Comparison of ENCODE assay signal across 8 cellular contexts in the genomic region with DNA sequence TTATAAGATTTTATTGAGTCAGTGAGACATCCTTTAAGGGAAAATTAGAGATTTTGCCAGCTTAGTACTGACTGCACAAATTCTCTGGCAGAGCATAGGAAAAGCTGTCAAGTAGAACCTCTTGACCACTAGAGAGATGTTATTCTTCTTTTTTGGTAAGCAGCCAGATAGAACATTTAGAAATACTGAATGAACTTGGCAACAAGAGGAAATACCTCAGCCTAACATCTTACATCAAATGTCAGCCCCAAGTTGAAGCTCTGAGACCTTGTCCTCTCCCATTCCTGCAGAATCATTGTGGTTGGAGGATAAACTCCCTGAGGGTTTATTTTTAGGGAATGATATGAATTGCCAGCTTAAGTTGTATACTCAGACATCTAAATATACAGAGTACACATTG. TPM values are rescaled to one million over a fixed set of nuclear protein-coding genes. Genes with fewer than 3 reads are reported as not detected.
A peak's percentile ranks its signal among the peaks of the same experiment; 100 is the strongest.
DNase-seq lines count a peak whose midpoint lies in the region; ATAC-seq and TF ChIP-seq lines count a peak whose summit lies in the region.

No MANE protein-coding gene starts in this region.

- no peak for TF ChIP-seq EP300 in Ishikawa (IDR thresholded peaks at IDR 0.05; ENCODE audit: borderline replicate concordance)

- H3K4me1 ChIP-seq in breast epithelium (peaks cover 0 to 18% of the 10 kb centered on the region in 2 donors), thoracic aorta (ENCODE audit: control insufficient read depth in 1 of 2, low read depth in 2 of 2) (peaks cover 54 to 71% of the 10 kb centered on the region in 2 donors)

- H3K9me3 ChIP-seq in breast epithelium: no peaks in the 10 kb centered on the region
- H3K9me3 ChIP-seq in thoracic aorta: no peaks in the 10 kb centered on the region

- TF ChIP-seq RAD21 in Ishikawa (IDR thresholded peaks at IDR 0.05; ENCODE audit: low read depth): no peak

- TF ChIP-seq CTCF in breast epithelium (IDR thresholded peaks at IDR 0.05) (no peak), thoracic aorta (IDR thresholded peaks at IDR 0.05) (no peak)

- no peak for TF ChIP-seq POLR2A in breast epithelium (IDR thresholded peaks at IDR 0.05)

- intact Hi-C loops in breast epithelium (cut with DNase I; ENCODE audit: low total_unique reads): no loop called here

- H3K4me3 ChIP-seq in breast epithelium: no peak overlapping the region
- peak overlapping the region; percentile 49 for H3K4me3 ChIP-seq in thoracic aorta

- DNase-seq in breast epithelium (ENCODE audit: low spot score in 2 of 2) (no peak), kidney tubule cell (ENCODE audit: low spot score) (peak; percentile 47), thoracic aorta (ENCODE audit: low spot score) (no peak), NCI-H2081 (lab: John Stamatoyannopoulos, UW) (no peak), UCSD-AML1 (lab: John Stamatoyannopoulos, UW; ENCODE audit: unreplicated experiment) (no peak), DMS53 treated with DMSO at 0.1 percent for 48 hours (lab: John Stamatoyannopoulos, UW; ENCODE audit: unreplicated experiment) (no peak)

- peak; percentile 82 for ATAC-seq in thoracic aorta (ENCODE audit: insufficient number of reproducible peaks, low FRiP score, low read depth)
- no peak for ATAC-seq in HG03097 (IDR thresholded peaks at IDR 0.05; ENCODE audit: low FRiP score, unreplicated experiment)

- H3K27me3 ChIP-seq in breast epithelium: no peaks in the 10 kb centered on the region
- H3K27me3 ChIP-seq in thoracic aorta (replicated peaks; ENCODE audit: insufficient read depth): no peaks in the 10 kb centered on the region

- H3K36me3 ChIP-seq in breast epithelium (no peaks in the 10 kb centered on the region), thoracic aorta (no peaks in the 10 kb centered on the region)

- peak overlapping the region; percentile 74 to 87 for H3K27ac ChIP-seq in breast epithelium
- peak overlapping the region; percentile 80 to 81 for H3K27ac ChIP-seq in thoracic aorta

TF ChIP-seq in Ishikawa, 13 proteins besides CTCF, POLR2A, EP300 and RAD21:
- TF ChIP-seq TEAD4 (IDR thresholded peaks at IDR 0.05): no peak
- TF ChIP-seq TCF12 (IDR thresholded peaks at IDR 0.05; ENCODE audit: low read depth): no peak
- no peak for TF ChIP-seq EGR1 (IDR thresholded peaks at IDR 0.05)
- TF ChIP-seq FOXM1 (IDR thresholded peaks at IDR 0.05; ENCODE audit: borderline replicate concordance, low read depth): no peak
- TF ChIP-seq NFIC (IDR thresholded peaks at IDR 0.05): peak; percentile 32; the same call in 1 of the 2 replicates
- TF ChIP-seq, protein P1, sequence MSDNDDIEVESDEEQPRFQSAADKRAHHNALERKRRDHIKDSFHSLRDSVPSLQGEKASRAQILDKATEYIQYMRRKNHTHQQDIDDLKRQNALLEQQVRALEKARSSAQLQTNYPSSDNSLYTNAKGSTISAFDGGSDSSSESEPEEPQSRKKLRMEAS (IDR thresholded peaks at IDR 0.05): no peak
- no peak for TF ChIP-seq CREB1 (IDR thresholded peaks at IDR 0.05; ENCODE audit: low read depth)

RNA-seq across cellular contexts. Expression of a gene that starts 53.4 kb away (rescaled TPM):
- 10 to 100 TPM; 20.3 to 30.3 (median 22.2) TPM for total RNA-seq in breast epithelium
- total RNA-seq in thoracic aorta: 10 to 100 TPM; 16.0 to 24.3 TPM

RNA-seq across cellular contexts. Expression of a gene that starts 55.5 kb away (rescaled TPM):
- total RNA-seq in breast epithelium (10 to 100 TPM; 12.8 to 18.4 (median 17.3) TPM), thoracic aorta (100 to 1,000 TPM; 116 to 120 TPM)

Comparison
In these comparisons a context has a peak if more than half of its experiments do, and no peak if none do; other contexts are left out.
1. RNA of a gene that starts 55.5 kb away (total RNA-seq): 116 to 120 TPM in thoracic aorta; 12.8 to 18.4 TPM in breast epithelium; every median in the first group is over 4 times any median in the second.